ENCODE assay signal across 16 cellular contexts in genomic region chr1:59315529-59316433, GRCh38. TPM values are rescaled to one million over a fixed set of nuclear protein-coding genes. Genes with fewer than 3 reads are reported as not detected.
A peak's percentile ranks its signal among the peaks of the same experiment; 100 is the strongest.
DNase-seq lines count a peak whose midpoint lies in the region; ATAC-seq and TF ChIP-seq lines count a peak whose summit lies in the region.
"Had no signal": no experiment of that assay in that cellular context is flagged by ENCODE, and none has a peak within 500 bp of the region (broad histone marks: within the 10 kb centered on the region; RNA-seq: fewer than 3 reads in every experiment).

No MANE protein-coding gene starts in this region.

- H3K4me1 ChIP-seq in left ventricle myocardium inferior, result peaks cover 6% of the 10 kb centered on the region
- peaks cover 0 to 28% (median 8%) of the 10 kb centered on the region in 9 donors for H3K4me1 ChIP-seq in heart right ventricle
- peaks cover 39% of the 10 kb centered on the region for H3K4me1 ChIP-seq in vagina

- peaks cover 14% of the 10 kb centered on the region for H3K9me3 Mint-ChIP-seq in nephron progenitor cell

- H3K9me3 ChIP-seq in left ventricle myocardium inferior (replicated peaks) (no peaks in the 10 kb centered on the region), heart right ventricle (no peaks in the 10 kb centered on the region), vagina (no peaks in the 10 kb centered on the region)
- H3K9me3 ChIP-seq: right atrium auricular region had no signal

- H3K27ac Mint-ChIP-seq in nephron progenitor cell, result peak overlapping the region; percentile 87
- H3K27ac Mint-ChIP-seq: activated naive CD8-positive, alpha-beta T cell treated with anti-CD3 and anti-CD28 coated beads, Interleukin-2, amount 50 U/mL, for 24 hours had no signal

- peaks cover 49% of the 10 kb centered on the region for H3K4me1 Mint-ChIP-seq in nephron progenitor cell

- H3K36me3 ChIP-seq in left ventricle myocardium inferior (no peaks in the 10 kb centered on the region), heart right ventricle (no peaks in the 10 kb centered on the region), vagina (no peaks in the 10 kb centered on the region)
- H3K36me3 ChIP-seq: right atrium auricular region had no signal

- WGBS in heart right ventricle, 2 donors, result 91 to 92% methylated on average over 6 of the region's 6 CpGs

- H3K4me3 Mint-ChIP-seq in nephron progenitor cell, result no peak overlapping the region

- DNase-seq in left ventricle myocardium inferior (no peak), heart right ventricle (no peak), fibroblast of peridontal ligament (ENCODE audit: extremely low read depth) (peak; percentile 52), nephron progenitor cell (no peak), vagina (ENCODE audit: extremely low spot score in 2 of 2) (no peak), hippocampal formation (lab: John Stamatoyannopoulos, UW) (no peak), NCI-H2029 (lab: John Stamatoyannopoulos, UW) (no peak)
- DNase-seq in activated T-cell treated with anti-CD3 and anti-CD28 coated beads, Interleukin-2, amount 50 U/mL, for 1 hour, result no peak
- DNase-seq: ACHN; activated CD4-positive, CD25-positive, alpha-beta regulatory T cell treated with anti-CD3 and anti-CD28 coated beads, Interleukin-2, amount 50 U/mL, for 72 hours; activated naive CD8-positive, alpha-beta T cell treated with anti-CD3 and anti-CD28 coated beads, Interleukin-2, amount 50 U/mL, for 24 hours; cortex of kidney; DMS153; NCI-H2171 treated with DMSO at 0.1 percent for 48 hours; SW 1271 had no signal

- TF ChIP-seq POLR2A in vagina (IDR thresholded peaks at IDR 0.05), result no peak

- no peak overlapping the region for H3K4me3 ChIP-seq in left ventricle myocardium inferior
- peak overlapping the region in 1 of 10 donors; percentile 11 for H3K4me3 ChIP-seq in heart right ventricle
- no peak overlapping the region for H3K4me3 ChIP-seq in vagina

- ATAC-seq in heart right ventricle, result no peak

- H3K27me3 Mint-ChIP-seq in nephron progenitor cell (ENCODE audit: low read depth, poor library complexity), result no peaks in the 10 kb centered on the region
- H3K27me3 Mint-ChIP-seq: activated naive CD8-positive, alpha-beta T cell treated with anti-CD3 and anti-CD28 coated beads, Interleukin-2, amount 50 U/mL, for 24 hours had no signal

- no peak for TF ChIP-seq CTCF in left ventricle myocardium inferior (IDR thresholded peaks at IDR 0.05; ENCODE audit: borderline replicate concordance)
- TF ChIP-seq CTCF in heart right ventricle (IDR thresholded peaks at IDR 0.05), result no peak
- no peak for TF ChIP-seq CTCF in nephron progenitor cell (IDR thresholded peaks at IDR 0.05)
- TF ChIP-seq CTCF in vagina (IDR thresholded peaks at IDR 0.05), result no peak

- H3K36me3 Mint-ChIP-seq in nephron progenitor cell (ENCODE audit: low read depth), result peaks cover 18% of the 10 kb centered on the region

- H3K27ac ChIP-seq in left ventricle myocardium inferior (replicated peaks) (peak overlapping the region; percentile 53), heart right ventricle (peak overlapping the region in 3 of 10 donors; percentile 17 to 65 (median 60)), vagina (peak overlapping the region; percentile 61)

- H3K27me3 ChIP-seq in left ventricle myocardium inferior (ENCODE audit: low read depth) (no peaks in the 10 kb centered on the region), heart right ventricle (no peaks in the 10 kb centered on the region), vagina (no peaks in the 10 kb centered on the region)
- H3K27me3 ChIP-seq: right atrium auricular region had no signal

- intact Hi-C loops in left ventricle myocardium inferior (cut with micrococcal nuclease), result no loop called here
- intact Hi-C loops in heart right ventricle (cut with DNase I), result loop anchor here in 1 of 10 donors (10.0 kb wide), 1 partner anchor 379 kb away; no protein-coding TSS in a partner anchor
- intact Hi-C loops in vagina (cut with DNase I), result no loop called here

RNA-seq across cellular contexts. Expression of gene FGGY, which starts 18.9 kb away (rescaled TPM):
- total RNA-seq in left ventricle myocardium inferior (31.2 TPM), heart right ventricle (10 to 100 TPM; 26.3 to 51.8 (median 36.6) TPM), vagina (11.8 TPM)
- 1 to 10 TPM; 3.1 to 9.5 TPM for polyA plus RNA-seq in heart right ventricle
